Comparison of ENCODE assay signal across 12 cellular contexts in the genomic region with DNA sequence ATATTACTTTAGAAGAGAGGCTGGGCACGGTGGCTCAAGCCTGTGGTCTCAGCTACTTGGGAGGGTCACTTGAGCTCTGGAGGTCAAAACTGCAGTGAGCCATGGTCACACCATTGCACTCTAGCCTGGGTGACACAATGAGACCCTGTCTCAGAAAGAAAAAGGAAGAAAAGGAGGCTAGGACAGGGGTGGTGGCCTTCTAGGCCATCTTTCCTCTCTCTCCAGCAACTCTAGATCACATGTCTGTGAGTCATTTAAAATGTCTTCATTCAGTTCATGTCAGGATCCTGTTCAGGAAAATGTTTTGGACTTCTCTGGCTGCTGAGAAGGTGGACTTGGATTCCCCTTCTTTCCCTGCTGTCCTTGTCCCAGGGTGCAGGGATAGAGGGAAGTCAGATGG. TPM values are rescaled to one million over a fixed set of nuclear protein-coding genes. Genes with fewer than 3 reads are reported as not detected.
DNase-seq lines count a peak whose midpoint lies in the region; ATAC-seq, FAIRE-seq and TF ChIP-seq lines count a peak whose summit lies in the region.
"Had no signal": no experiment of that assay in that cellular context is flagged by ENCODE, and none has a peak within 500 bp of the region (broad histone marks: within the 10 kb centered on the region; RNA-seq: fewer than 3 reads in every experiment).

No MANE protein-coding gene starts in this region.

- H3K4me3 Mint-ChIP-seq in activated naive CD4-positive, alpha-beta T cell treated with anti-CD3 and anti-CD28 coated beads for 36 hours = no peak overlapping the region
- H3K4me3 Mint-ChIP-seq in activated naive CD4-positive, alpha-beta T cell treated with anti-CD3 and anti-CD28 coated beads, Interleukin-2, amount 10 ng/mL, durations not matched to agents 7 days and 5 days = no peak overlapping the region
- H3K4me3 Mint-ChIP-seq: activated naive CD8-positive, alpha-beta T cell treated with anti-CD3 and anti-CD28 coated beads, Interleukin-2, amount 50 U/mL, for 24 hours; B cell had no signal

- peak overlapping the region; percentile 25 for H3K27ac Mint-ChIP-seq in activated naive CD4-positive, alpha-beta T cell treated with anti-CD3 and anti-CD28 coated beads for 36 hours
- H3K27ac Mint-ChIP-seq in activated naive CD4-positive, alpha-beta T cell treated with anti-CD3 and anti-CD28 coated beads, Interleukin-2, amount 10 ng/mL, durations not matched to agents 7 days and 5 days = no peak overlapping the region
- H3K27ac Mint-ChIP-seq: activated naive CD8-positive, alpha-beta T cell treated with anti-CD3 and anti-CD28 coated beads, Interleukin-2, amount 50 U/mL, for 24 hours; B cell had no signal

- no peaks in the 10 kb centered on the region for H3K4me1 Mint-ChIP-seq in activated naive CD4-positive, alpha-beta T cell treated with anti-CD3 and anti-CD28 coated beads for 36 hours (ENCODE audit: low read depth)
- H3K4me1 Mint-ChIP-seq in activated naive CD4-positive, alpha-beta T cell treated with anti-CD3 and anti-CD28 coated beads, Interleukin-2, amount 10 ng/mL, durations not matched to agents 7 days and 5 days = no peaks in the 10 kb centered on the region
- H3K4me1 Mint-ChIP-seq: B cell had no signal

- H3K9ac ChIP-seq in GM12878 (ENCODE audit: control insufficient read depth, insufficient read depth, low read length) = no peak overlapping the region

- no peak for TF ChIP-seq RAD21 in GM12878 (IDR thresholded peaks at IDR 0.05; ENCODE audit: insufficient read depth, low read depth, low read length)

- H3K36me3 Mint-ChIP-seq in activated naive CD4-positive, alpha-beta T cell treated with anti-CD3 and anti-CD28 coated beads for 36 hours (ENCODE audit: low read depth) = peaks cover 18% of the 10 kb centered on the region
- H3K36me3 Mint-ChIP-seq in activated naive CD4-positive, alpha-beta T cell treated with anti-CD3 and anti-CD28 coated beads, Interleukin-2, amount 10 ng/mL, durations not matched to agents 7 days and 5 days = peaks cover 19% of the 10 kb centered on the region

- BruUV-seq in GM12878 (replicated peaks; lab: Mats Ljungman, UMichigan) = no TSS peak

- intact Hi-C loops in activated naive CD4-positive, alpha-beta T cell treated with anti-CD3 and anti-CD28 coated beads for 36 hours (cut with micrococcal nuclease) = no loop called here
- intact Hi-C loops in GM12878 (cut with micrococcal nuclease; ENCODE audit: unreplicated experiment) (loop anchor here (10.0 kb wide), 1 partner anchor 119 kb away; a partner anchor contains a TSS), prostate gland (cut with DNase I) (loop anchor here (10.0 kb wide), 1 partner anchor 71 kb away; a partner anchor contains a TSS)

- H3K27ac ChIP-seq in GM12878 (ENCODE audit: control insufficient read depth, insufficient read depth) (peak overlapping the region; percentile 56; the same call in 1 of the 2 replicates), layer of hippocampus (ENCODE audit: low read depth, low read length) (peak overlapping the region; percentile 16), prostate gland (no peak overlapping the region)

- POLR2A ChIA-PET in GM12878 (lab: Charles Lee) = no interaction called here

- TF ChIP-seq POLR2A in GM12878 (IDR thresholded peaks at IDR 0.05; ENCODE audit: low read depth, low read length) = no peak
- TF ChIP-seq POLR2A in prostate gland (IDR thresholded peaks at IDR 0.05) = no peak

- no peaks in the 10 kb centered on the region; the same call in 2 of the 3 replicates for H3K9me3 ChIP-seq in GM12878 (replicated peaks; ENCODE audit: control insufficient read depth, insufficient read depth, low read length)
- no peaks in the 10 kb centered on the region for H3K9me3 ChIP-seq in prostate gland
- H3K9me3 ChIP-seq: uterus had no signal

- no peak for TF ChIP-seq CTCF in GM12878 (IDR thresholded peaks at IDR 0.05 in 2 of 3, conservative IDR thresholded peaks at IDR 0.05 in 1 of 3; ENCODE audit: control insufficient read depth in 2 of 3, extremely low read depth in 1 of 3, insufficient read depth in 1 of 3, low read depth in 3 of 3, low read length in 3 of 3)
- TF ChIP-seq CTCF in prostate gland (IDR thresholded peaks at IDR 0.05) = no peak

- DNase-seq in activated naive CD4-positive, alpha-beta T cell treated with anti-CD3 and anti-CD28 coated beads for 36 hours = no peak
- DNase-seq in activated naive CD4-positive, alpha-beta T cell treated with anti-CD3 and anti-CD28 coated beads, Interleukin-2, amount 10 ng/mL, durations not matched to agents 7 days and 5 days = no peak
- DNase-seq in GM12878 (ENCODE audit: low read depth, low spot score) (no peak), stromal cell of bone marrow (ENCODE audit: low read depth) (peak; percentile 13), prostate gland (ENCODE audit: low spot score) (no peak)
- no peak for DNase-seq in stimulated activated CD4-positive, alpha-beta T cell treated with anti-CD3 and anti-CD28 coated beads, Interleukin-4, amount 100 ng/mL, for 4 hours
- DNase-seq: activated CD4-positive, alpha-beta T cell treated with anti-CD3 and anti-CD28 coated beads for 48 hours; uterus had no signal

- in situ Hi-C loops in GM12878 (cut with MboI) = no loop called here

- ATAC-seq in GM12878 (peak; percentile 42), HG02938 (IDR thresholded peaks at IDR 0.05; ENCODE audit: unreplicated experiment) (no peak)

- no peak for FAIRE-seq in GM12878 (lab: Jason Lieb, UNC)

- peaks cover 4 to 24% of the 10 kb centered on the region in 2 experiments for H3K36me3 ChIP-seq in GM12878 (ENCODE audit: control insufficient read depth in 2 of 2, insufficient read depth in 2 of 2, low read length in 1 of 2)
- no peaks in the 10 kb centered on the region for H3K36me3 ChIP-seq in prostate gland
- H3K36me3 ChIP-seq: uterus had no signal

- no peaks in the 10 kb centered on the region for H4K20me1 ChIP-seq in GM12878 (ENCODE audit: control insufficient read depth, insufficient read depth)

- no peaks in the 10 kb centered on the region; the same call in 1 of the 2 replicates for H3K79me2 ChIP-seq in GM12878 (ENCODE audit: control insufficient read depth, insufficient read depth, low read length)

- no peak for TF ChIP-seq EP300 in GM12878 (IDR thresholded peaks at IDR 0.05; ENCODE audit: borderline replicate concordance in 1 of 2, control insufficient read depth in 1 of 2, low read depth in 2 of 2, low read length in 2 of 2)

- H2AFZ ChIP-seq in GM12878 (ENCODE audit: control insufficient read depth, low read depth, low read length) = no peak overlapping the region

- SMC1A ChIA-PET in GM12878 (lab: Charles Lee; ENCODE audit: uncharacterized antibody, unreplicated experiment) = interaction anchor here (1.2 kb wide), 1 partner anchor 12 kb away, joined by 4 read pairs; no protein-coding TSS in a partner anchor

- H3K4me1 ChIP-seq in GM12878 (ENCODE audit: control insufficient read depth, insufficient read depth, low read length) = peaks cover 25% of the 10 kb centered on the region
- no peaks in the 10 kb centered on the region for H3K4me1 ChIP-seq in prostate gland (replicated peaks)
- H3K4me1 ChIP-seq: uterus had no signal

- H3K4me3 ChIP-seq in GM12878 (no peak overlapping the region), prostate gland (no peak overlapping the region)
- H3K4me3 ChIP-seq: uterus had no signal

- no peaks in the 10 kb centered on the region for H3K9me3 Mint-ChIP-seq in activated naive CD4-positive, alpha-beta T cell treated with anti-CD3 and anti-CD28 coated beads for 36 hours
- no peaks in the 10 kb centered on the region for H3K9me3 Mint-ChIP-seq in activated naive CD4-positive, alpha-beta T cell treated with anti-CD3 and anti-CD28 coated beads, Interleukin-2, amount 10 ng/mL, durations not matched to agents 7 days and 5 days
- H3K9me3 Mint-ChIP-seq: activated naive CD8-positive, alpha-beta T cell treated with anti-CD3 and anti-CD28 coated beads, Interleukin-2, amount 50 U/mL, for 24 hours had no signal

- H3K4me2 ChIP-seq in GM12878 (ENCODE audit: control insufficient read depth, insufficient read depth) = peak overlapping the region; percentile 72

- WGBS in GM12878 (ENCODE audit: insufficient coverage, insufficient replicate concordance, low lambda C conversion rate, missing lambda C conversion rate) = 73% methylated on average over 1 of the region's 1 CpG
- WGBS in prostate gland = 88% methylated on average over 1 of the region's 1 CpG

- CTCF ChIA-PET in activated naive CD4-positive, alpha-beta T cell treated with anti-CD3 and anti-CD28 coated beads for 36 hours (lab: Charles Lee) = no interaction called here
- CTCF ChIA-PET in activated naive CD4-positive, alpha-beta T cell treated with anti-CD3 and anti-CD28 coated beads, Interleukin-2, amount 10 ng/mL, durations not matched to agents 7 days and 5 days (lab: Charles Lee) = no interaction called here
- CTCF ChIA-PET in GM12878 (lab: Yijun Ruan, JAX) = no interaction called here

- H3K27me3 ChIP-seq in GM12878 (replicated peaks in 1 of 2; ENCODE audit: control insufficient read depth in 2 of 2, insufficient read depth in 2 of 2, low read length in 1 of 2) (no peaks in the 10 kb centered on the region), layer of hippocampus (ENCODE audit: control insufficient read depth, insufficient read depth, low read length) (no peaks in the 10 kb centered on the region), prostate gland (replicated peaks; ENCODE audit: insufficient read depth) (no peaks in the 10 kb centered on the region)
- H3K27me3 ChIP-seq: uterus had no signal

- no peaks in the 10 kb centered on the region for H3K27me3 Mint-ChIP-seq in activated naive CD4-positive, alpha-beta T cell treated with anti-CD3 and anti-CD28 coated beads for 36 hours (ENCODE audit: low read depth)
- H3K27me3 Mint-ChIP-seq in activated naive CD4-positive, alpha-beta T cell treated with anti-CD3 and anti-CD28 coated beads, Interleukin-2, amount 10 ng/mL, durations not matched to agents 7 days and 5 days = no peaks in the 10 kb centered on the region
- H3K27me3 Mint-ChIP-seq: activated naive CD8-positive, alpha-beta T cell treated with anti-CD3 and anti-CD28 coated beads, Interleukin-2, amount 50 U/mL, for 24 hours; B cell had no signal

- RAD21 ChIA-PET in GM12878 (lab: Charles Lee; ENCODE audit: unreplicated experiment) = interaction anchor here (1.8 kb wide), 1 partner anchor 12 kb away, joined by 5 read pairs; no protein-coding TSS in a partner anchor

RNA-seq across cellular contexts. Expression of a gene that starts 53.3 kb away (rescaled TPM):
- 10 to 100 TPM; 15.9 to 21.7 TPM for total RNA-seq in activated naive CD4-positive, alpha-beta T cell treated with anti-CD3 and anti-CD28 coated beads for 36 hours
- 109 and 122 TPM in 2 replicates for total RNA-seq in GM12878 (2013; cell fraction: nucleolus; rRNA removed)
- total RNA-seq in GM12878 (2014; rRNA removed) (15.0 and 15.5 TPM in 2 replicates), GM12878 (2014; rRNA removed; fragmentation: Illumina TruSeq; extraction: Trizol) (14.6 and 16.6 TPM in 2 replicates), GM12878 (2021) (19.1 and 22.1 TPM in 2 replicates), prostate gland (10 to 100 TPM; 29.1 to 61.8 TPM)
- 8.5 TPM for polyA plus RNA-seq in GM12878 (2011; ENCODE audit: low read depth)
- polyA plus RNA-seq in GM12878 (2011; rRNA removed) (21.3 and 26.2 TPM in 2 replicates), GM12878 (2014; fragmentation: Illumina TruSeq; extraction: Trizol) (14.4 and 16.0 TPM in 2 replicates), GM12878 (2014; fragmentation: Nextera tagmentation; extraction: Ambion mirVana) (1 to 10 TPM; 5.2 to 7.1 TPM), GM12878 (2014; rRNA removed) (14.7 and 18.1 TPM in 2 replicates), GM12878 (2016; fragmentation: Nextera tagmentation; extraction: Ambion mirVana) (10 to 100 TPM in 1 of 2 experiments, 1 to 10 TPM in 1; 9.4 to 15.6 TPM)
- 23.9 and 32.9 TPM in 2 replicates for polyA plus RNA-seq in GM12878 (2011; cell fraction: cytosol; rRNA removed)
- 35.6 and 49.3 TPM in 2 replicates for polyA plus RNA-seq in GM12878 (2011; cell fraction: nucleus; rRNA removed)
- 10.9 and 11.6 TPM in 2 replicates for polyA plus RNA-seq in GM12878 (2012)
- 60.8 and 74.8 TPM in 2 replicates for polyA minus RNA-seq in GM12878 (2011; rRNA and poly(A)+ RNA removed)
- 14.0 and 17.1 TPM in 2 replicates for polyA minus RNA-seq in GM12878 (2011; cell fraction: cytosol; rRNA and poly(A)+ RNA removed)
- polyA minus RNA-seq in GM12878 (2011; cell fraction: nucleus; rRNA and poly(A)+ RNA removed) = 34.1 and 73.5 TPM in 2 replicates

Comparison
In these comparisons a context has a peak if more than half of its experiments do, and no peak if none do; other contexts are left out.
1. H3K27ac ChIP-seq: peak in GM12878 (single experiment) and layer of hippocampus (single experiment); none in prostate gland (0 of 2).